ENCODE assay signal across 1 cellular context in the genomic region with DNA sequence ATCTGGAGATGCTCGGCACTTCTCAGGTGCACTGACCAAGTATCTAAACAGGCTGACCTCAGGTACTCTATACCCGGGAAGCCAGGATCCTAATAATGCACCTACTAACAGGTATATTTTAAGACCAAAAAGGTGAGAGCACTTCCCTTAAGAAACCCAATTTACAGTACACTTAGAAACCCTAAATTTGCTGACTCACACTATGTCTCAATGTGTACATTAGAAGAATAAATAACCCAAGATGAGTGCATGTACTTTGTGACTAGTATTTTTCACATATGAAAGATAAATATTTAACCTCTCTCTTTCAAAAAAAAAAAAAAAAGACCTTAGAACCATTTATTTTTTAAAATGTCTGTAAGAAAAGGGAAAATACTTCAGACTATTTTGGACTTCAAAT.
TF ChIP-seq lines count a peak whose summit lies in the region.

No MANE protein-coding gene starts in this region.

TF ChIP-seq in HepG2, 621 proteins besides CTCF, POLR2A, EP300 and RAD21 (continued from another document and continues in another):
- TF ChIP-seq, protein P1, sequence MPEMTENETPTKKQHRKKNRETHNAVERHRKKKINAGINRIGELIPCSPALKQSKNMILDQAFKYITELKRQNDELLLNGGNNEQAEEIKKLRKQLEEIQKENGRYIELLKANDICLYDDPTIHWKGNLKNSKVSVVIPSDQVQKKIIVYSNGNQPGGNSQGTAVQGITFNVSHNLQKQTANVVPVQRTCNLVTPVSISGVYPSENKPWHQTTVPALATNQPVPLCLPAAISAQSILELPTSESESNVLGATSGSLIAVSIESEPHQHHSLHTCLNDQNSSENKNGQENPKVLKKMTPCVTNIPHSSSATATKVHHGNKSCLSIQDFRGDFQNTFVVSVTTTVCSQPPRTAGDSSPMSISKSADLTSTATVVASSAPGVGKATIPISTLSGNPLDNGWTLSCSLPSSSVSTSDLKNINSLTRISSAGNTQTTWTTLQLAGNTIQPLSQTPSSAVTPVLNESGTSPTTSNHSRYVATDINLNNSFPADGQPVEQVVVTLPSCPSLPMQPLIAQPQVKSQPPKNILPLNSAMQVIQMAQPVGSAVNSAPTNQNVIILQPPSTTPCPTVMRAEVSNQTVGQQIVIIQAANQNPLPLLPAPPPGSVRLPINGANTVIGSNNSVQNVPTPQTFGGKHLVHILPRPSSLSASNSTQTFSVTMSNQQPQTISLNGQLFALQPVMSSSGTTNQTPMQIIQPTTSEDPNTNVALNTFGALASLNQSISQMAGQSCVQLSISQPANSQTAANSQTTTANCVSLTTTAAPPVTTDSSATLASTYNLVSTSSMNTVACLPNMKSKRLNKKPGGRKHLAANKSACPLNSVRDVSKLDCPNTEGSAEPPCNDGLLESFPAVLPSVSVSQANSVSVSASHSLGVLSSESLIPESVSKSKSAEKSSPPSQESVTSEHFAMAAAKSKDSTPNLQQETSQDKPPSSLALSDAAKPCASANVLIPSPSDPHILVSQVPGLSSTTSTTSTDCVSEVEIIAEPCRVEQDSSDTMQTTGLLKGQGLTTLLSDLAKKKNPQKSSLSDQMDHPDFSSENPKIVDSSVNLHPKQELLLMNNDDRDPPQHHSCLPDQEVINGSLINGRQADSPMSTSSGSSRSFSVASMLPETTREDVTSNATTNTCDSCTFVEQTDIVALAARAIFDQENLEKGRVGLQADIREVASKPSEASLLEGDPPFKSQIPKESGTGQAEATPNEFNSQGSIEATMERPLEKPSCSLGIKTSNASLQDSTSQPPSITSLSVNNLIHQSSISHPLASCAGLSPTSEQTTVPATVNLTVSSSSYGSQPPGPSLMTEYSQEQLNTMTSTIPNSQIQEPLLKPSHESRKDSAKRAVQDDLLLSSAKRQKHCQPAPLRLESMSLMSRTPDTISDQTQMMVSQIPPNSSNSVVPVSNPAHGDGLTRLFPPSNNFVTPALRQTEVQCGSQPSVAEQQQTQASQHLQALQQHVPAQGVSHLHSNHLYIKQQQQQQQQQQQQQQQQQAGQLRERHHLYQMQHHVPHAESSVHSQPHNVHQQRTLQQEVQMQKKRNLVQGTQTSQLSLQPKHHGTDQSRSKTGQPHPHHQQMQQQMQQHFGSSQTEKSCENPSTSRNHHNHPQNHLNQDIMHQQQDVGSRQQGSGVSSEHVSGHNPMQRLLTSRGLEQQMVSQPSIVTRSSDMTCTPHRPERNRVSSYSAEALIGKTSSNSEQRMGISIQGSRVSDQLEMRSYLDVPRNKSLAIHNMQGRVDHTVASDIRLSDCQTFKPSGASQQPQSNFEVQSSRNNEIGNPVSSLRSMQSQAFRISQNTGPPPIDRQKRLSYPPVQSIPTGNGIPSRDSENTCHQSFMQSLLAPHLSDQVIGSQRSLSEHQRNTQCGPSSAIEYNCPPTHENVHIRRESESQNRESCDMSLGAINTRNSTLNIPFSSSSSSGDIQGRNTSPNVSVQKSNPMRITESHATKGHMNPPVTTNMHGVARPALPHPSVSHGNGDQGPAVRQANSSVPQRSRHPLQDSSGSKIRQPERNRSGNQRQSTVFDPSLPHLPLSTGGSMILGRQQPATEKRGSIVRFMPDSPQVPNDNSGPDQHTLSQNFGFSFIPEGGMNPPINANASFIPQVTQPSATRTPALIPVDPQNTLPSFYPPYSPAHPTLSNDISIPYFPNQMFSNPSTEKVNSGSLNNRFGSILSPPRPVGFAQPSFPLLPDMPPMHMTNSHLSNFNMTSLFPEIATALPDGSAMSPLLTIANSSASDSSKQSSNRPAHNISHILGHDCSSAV (CRISPR knock-in tag; IDR thresholded peaks at IDR 0.05; ENCODE audit: borderline replicate concordance), result no peak
- TF ChIP-seq ZC3H13 (CRISPR knock-in tag; IDR thresholded peaks at IDR 0.05), result no peak
- no peak for TF ChIP-seq CCDC6 (CRISPR knock-in tag; IDR thresholded peaks at IDR 0.05)
- TF ChIP-seq, protein P2, sequence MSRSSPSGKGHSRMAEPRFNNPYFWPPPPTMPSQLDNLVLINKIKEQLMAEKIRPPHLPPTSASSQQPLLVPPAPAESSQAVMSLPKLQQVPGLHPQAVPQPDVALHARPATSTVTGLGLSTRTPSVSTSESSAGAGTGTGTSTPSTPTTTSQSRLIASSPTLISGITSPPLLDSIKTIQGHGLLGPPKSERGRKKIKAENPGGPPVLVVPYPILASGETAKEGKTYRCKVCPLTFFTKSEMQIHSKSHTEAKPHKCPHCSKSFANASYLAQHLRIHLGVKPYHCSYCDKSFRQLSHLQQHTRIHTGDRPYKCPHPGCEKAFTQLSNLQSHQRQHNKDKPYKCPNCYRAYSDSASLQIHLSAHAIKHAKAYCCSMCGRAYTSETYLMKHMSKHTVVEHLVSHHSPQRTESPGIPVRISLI (CRISPR knock-in tag; IDR thresholded peaks at IDR 0.05; ENCODE audit: borderline replicate concordance), result peak; percentile 53; the same call in 1 of the 2 replicates
- peak; percentile 86 for TF ChIP-seq MAFG (CRISPR knock-in tag; IDR thresholded peaks at IDR 0.05)
- peak; percentile 97 to 99 for TF ChIP-seq MAFK (conservative IDR thresholded peaks at IDR 0.05 in 1 of 2, IDR thresholded peaks at IDR 0.05 in 1 of 2; ENCODE audit: low read length in 2 of 2)
- TF ChIP-seq ZNF720 (CRISPR knock-in tag; IDR thresholded peaks at IDR 0.05), result no peak
- TF ChIP-seq ZNF556 (CRISPR knock-in tag; IDR thresholded peaks at IDR 0.05; ENCODE audit: borderline replicate concordance), result no peak
- no peak for TF ChIP-seq EEA1 (CRISPR knock-in tag; IDR thresholded peaks at IDR 0.05; ENCODE audit: borderline replicate concordance)
- no peak for TF ChIP-seq SALL2 (CRISPR knock-in tag; IDR thresholded peaks at IDR 0.05)
- TF ChIP-seq, protein P3, sequence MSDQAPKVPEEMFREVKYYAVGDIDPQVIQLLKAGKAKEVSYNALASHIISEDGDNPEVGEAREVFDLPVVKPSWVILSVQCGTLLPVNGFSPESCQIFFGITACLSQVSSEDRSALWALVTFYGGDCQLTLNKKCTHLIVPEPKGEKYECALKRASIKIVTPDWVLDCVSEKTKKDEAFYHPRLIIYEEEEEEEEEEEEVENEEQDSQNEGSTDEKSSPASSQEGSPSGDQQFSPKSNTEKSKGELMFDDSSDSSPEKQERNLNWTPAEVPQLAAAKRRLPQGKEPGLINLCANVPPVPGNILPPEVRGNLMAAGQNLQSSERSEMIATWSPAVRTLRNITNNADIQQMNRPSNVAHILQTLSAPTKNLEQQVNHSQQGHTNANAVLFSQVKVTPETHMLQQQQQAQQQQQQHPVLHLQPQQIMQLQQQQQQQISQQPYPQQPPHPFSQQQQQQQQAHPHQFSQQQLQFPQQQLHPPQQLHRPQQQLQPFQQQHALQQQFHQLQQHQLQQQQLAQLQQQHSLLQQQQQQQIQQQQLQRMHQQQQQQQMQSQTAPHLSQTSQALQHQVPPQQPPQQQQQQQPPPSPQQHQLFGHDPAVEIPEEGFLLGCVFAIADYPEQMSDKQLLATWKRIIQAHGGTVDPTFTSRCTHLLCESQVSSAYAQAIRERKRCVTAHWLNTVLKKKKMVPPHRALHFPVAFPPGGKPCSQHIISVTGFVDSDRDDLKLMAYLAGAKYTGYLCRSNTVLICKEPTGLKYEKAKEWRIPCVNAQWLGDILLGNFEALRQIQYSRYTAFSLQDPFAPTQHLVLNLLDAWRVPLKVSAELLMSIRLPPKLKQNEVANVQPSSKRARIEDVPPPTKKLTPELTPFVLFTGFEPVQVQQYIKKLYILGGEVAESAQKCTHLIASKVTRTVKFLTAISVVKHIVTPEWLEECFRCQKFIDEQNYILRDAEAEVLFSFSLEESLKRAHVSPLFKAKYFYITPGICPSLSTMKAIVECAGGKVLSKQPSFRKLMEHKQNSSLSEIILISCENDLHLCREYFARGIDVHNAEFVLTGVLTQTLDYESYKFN (CRISPR knock-in tag; conservative IDR thresholded peaks at IDR 0.05), result peak; percentile 50; the same call in 1 of the 2 replicates
- TF ChIP-seq, protein P4, sequence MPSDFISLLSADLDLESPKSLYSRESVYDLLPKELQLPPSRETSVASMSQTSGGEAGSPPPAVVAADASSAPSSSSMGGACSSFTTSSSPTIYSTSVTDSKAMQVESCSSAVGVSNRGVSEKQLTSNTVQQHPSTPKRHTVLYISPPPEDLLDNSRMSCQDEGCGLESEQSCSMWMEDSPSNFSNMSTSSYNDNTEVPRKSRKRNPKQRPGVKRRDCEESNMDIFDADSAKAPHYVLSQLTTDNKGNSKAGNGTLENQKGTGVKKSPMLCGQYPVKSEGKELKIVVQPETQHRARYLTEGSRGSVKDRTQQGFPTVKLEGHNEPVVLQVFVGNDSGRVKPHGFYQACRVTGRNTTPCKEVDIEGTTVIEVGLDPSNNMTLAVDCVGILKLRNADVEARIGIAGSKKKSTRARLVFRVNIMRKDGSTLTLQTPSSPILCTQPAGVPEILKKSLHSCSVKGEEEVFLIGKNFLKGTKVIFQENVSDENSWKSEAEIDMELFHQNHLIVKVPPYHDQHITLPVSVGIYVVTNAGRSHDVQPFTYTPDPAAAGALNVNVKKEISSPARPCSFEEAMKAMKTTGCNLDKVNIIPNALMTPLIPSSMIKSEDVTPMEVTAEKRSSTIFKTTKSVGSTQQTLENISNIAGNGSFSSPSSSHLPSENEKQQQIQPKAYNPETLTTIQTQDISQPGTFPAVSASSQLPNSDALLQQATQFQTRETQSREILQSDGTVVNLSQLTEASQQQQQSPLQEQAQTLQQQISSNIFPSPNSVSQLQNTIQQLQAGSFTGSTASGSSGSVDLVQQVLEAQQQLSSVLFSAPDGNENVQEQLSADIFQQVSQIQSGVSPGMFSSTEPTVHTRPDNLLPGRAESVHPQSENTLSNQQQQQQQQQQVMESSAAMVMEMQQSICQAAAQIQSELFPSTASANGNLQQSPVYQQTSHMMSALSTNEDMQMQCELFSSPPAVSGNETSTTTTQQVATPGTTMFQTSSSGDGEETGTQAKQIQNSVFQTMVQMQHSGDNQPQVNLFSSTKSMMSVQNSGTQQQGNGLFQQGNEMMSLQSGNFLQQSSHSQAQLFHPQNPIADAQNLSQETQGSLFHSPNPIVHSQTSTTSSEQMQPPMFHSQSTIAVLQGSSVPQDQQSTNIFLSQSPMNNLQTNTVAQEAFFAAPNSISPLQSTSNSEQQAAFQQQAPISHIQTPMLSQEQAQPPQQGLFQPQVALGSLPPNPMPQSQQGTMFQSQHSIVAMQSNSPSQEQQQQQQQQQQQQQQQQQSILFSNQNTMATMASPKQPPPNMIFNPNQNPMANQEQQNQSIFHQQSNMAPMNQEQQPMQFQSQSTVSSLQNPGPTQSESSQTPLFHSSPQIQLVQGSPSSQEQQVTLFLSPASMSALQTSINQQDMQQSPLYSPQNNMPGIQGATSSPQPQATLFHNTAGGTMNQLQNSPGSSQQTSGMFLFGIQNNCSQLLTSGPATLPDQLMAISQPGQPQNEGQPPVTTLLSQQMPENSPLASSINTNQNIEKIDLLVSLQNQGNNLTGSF (CRISPR knock-in tag; IDR thresholded peaks at IDR 0.05), result no peak
- TF ChIP-seq ZNF329 (CRISPR knock-in tag; IDR thresholded peaks at IDR 0.05; ENCODE audit: low read depth), result no peak
- TF ChIP-seq FOXK1 (CRISPR knock-in tag; IDR thresholded peaks at IDR 0.05; ENCODE audit: borderline replicate concordance, low read depth), result 0 out of 2 replicates have a peak, but pooled peaks have one; percentile 18
- TF ChIP-seq ZNF501 (CRISPR knock-in tag; IDR thresholded peaks at IDR 0.05), result no peak
- peak; percentile 22; the same call in 1 of the 2 replicates for TF ChIP-seq CREM (IDR thresholded peaks at IDR 0.05)
- no peak for TF ChIP-seq CREM (CRISPR knock-in tag; IDR thresholded peaks at IDR 0.05)
- no peak for TF ChIP-seq RAD51 (IDR thresholded peaks at IDR 0.05; ENCODE audit: borderline replicate concordance)
- TF ChIP-seq CEBPB (IDR thresholded peaks at IDR 0.05; ENCODE audit: borderline replicate concordance, low read depth, low read length), result 0 out of 2 replicates have a peak, but pooled peaks have one; percentile 29
- TF ChIP-seq RARA (CRISPR knock-in tag; IDR thresholded peaks at IDR 0.05), result 0 out of 2 replicates have a peak, but pooled peaks have one; percentile 15
- peak; percentile 77 for TF ChIP-seq FOXA1 (IDR thresholded peaks at IDR 0.05)
- TF ChIP-seq FOXA1 (CRISPR knock-in tag; IDR thresholded peaks at IDR 0.05), result peak; percentile 76
- TF ChIP-seq RFX3 (CRISPR knock-in tag; IDR thresholded peaks at IDR 0.05), result no peak
- TF ChIP-seq GABPA (IDR thresholded peaks at IDR 0.05; ENCODE audit: low read depth, low read length), result no peak
- TF ChIP-seq GABPA (CRISPR knock-in tag; IDR thresholded peaks at IDR 0.05; ENCODE audit: low read depth), result no peak
- TF ChIP-seq, protein P5, sequence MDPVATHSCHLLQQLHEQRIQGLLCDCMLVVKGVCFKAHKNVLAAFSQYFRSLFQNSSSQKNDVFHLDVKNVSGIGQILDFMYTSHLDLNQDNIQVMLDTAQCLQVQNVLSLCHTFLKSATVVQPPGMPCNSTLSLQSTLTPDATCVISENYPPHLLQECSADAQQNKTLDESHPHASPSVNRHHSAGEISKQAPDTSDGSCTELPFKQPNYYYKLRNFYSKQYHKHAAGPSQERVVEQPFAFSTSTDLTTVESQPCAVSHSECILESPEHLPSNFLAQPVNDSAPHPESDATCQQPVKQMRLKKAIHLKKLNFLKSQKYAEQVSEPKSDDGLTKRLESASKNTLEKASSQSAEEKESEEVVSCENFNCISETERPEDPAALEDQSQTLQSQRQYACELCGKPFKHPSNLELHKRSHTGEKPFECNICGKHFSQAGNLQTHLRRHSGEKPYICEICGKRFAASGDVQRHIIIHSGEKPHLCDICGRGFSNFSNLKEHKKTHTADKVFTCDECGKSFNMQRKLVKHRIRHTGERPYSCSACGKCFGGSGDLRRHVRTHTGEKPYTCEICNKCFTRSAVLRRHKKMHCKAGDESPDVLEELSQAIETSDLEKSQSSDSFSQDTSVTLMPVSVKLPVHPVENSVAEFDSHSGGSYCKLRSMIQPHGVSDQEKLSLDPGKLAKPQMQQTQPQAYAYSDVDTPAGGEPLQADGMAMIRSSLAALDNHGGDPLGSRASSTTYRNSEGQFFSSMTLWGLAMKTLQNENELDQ (CRISPR knock-in tag; IDR thresholded peaks at IDR 0.05; ENCODE audit: borderline replicate concordance), result no peak
- TF ChIP-seq, protein P6, sequence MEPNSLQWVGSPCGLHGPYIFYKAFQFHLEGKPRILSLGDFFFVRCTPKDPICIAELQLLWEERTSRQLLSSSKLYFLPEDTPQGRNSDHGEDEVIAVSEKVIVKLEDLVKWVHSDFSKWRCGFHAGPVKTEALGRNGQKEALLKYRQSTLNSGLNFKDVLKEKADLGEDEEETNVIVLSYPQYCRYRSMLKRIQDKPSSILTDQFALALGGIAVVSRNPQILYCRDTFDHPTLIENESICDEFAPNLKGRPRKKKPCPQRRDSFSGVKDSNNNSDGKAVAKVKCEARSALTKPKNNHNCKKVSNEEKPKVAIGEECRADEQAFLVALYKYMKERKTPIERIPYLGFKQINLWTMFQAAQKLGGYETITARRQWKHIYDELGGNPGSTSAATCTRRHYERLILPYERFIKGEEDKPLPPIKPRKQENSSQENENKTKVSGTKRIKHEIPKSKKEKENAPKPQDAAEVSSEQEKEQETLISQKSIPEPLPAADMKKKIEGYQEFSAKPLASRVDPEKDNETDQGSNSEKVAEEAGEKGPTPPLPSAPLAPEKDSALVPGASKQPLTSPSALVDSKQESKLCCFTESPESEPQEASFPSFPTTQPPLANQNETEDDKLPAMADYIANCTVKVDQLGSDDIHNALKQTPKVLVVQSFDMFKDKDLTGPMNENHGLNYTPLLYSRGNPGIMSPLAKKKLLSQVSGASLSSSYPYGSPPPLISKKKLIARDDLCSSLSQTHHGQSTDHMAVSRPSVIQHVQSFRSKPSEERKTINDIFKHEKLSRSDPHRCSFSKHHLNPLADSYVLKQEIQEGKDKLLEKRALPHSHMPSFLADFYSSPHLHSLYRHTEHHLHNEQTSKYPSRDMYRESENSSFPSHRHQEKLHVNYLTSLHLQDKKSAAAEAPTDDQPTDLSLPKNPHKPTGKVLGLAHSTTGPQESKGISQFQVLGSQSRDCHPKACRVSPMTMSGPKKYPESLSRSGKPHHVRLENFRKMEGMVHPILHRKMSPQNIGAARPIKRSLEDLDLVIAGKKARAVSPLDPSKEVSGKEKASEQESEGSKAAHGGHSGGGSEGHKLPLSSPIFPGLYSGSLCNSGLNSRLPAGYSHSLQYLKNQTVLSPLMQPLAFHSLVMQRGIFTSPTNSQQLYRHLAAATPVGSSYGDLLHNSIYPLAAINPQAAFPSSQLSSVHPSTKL (CRISPR knock-in tag; IDR thresholded peaks at IDR 0.05), result peak; percentile 41
- no peak for TF ChIP-seq ZMYM4 (CRISPR knock-in tag; IDR thresholded peaks at IDR 0.05)
